ENCODE assay signal across 1 cellular context in the genomic region with DNA sequence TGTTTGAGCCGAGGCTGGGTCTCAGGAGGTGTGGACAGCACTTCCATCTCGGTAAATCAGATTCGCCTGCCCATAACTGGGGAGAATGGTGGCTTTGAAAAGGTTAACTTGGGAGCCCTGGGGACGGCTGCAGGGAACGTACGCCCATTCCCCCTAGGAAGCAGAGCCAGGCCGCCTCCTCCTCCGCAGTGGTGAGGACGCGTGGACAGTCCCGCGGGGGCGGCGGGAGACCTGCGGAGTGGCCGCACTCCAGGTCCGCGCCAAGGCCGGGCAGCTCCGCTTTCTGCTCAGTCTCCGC.
TF ChIP-seq lines count a peak whose summit lies in the region.

No MANE protein-coding gene starts in this region.

TF ChIP-seq in H1, 55 proteins besides CTCF, POLR2A, EP300 and RAD21 (continued from another document):
- TF ChIP-seq, protein P1, sequence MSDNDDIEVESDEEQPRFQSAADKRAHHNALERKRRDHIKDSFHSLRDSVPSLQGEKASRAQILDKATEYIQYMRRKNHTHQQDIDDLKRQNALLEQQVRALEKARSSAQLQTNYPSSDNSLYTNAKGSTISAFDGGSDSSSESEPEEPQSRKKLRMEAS (IDR thresholded peaks at IDR 0.05) = no peak
- no peak for TF ChIP-seq JUND (IDR thresholded peaks at IDR 0.05; ENCODE audit: low read length)
- no peak for TF ChIP-seq CEBPB (IDR thresholded peaks at IDR 0.05; ENCODE audit: low read depth, low read length)
- no peak for TF ChIP-seq RFX5 (IDR thresholded peaks at IDR 0.05; ENCODE audit: borderline replicate concordance, low read depth, low read length)
- no peak for TF ChIP-seq SP1 (IDR thresholded peaks at IDR 0.05; ENCODE audit: low read depth, low read length)
- peak; percentile 59; the same call in 1 of the 2 replicates for TF ChIP-seq EGR1 (IDR thresholded peaks at IDR 0.05; ENCODE audit: borderline replicate concordance, low read depth, low read length)
- no peak for TF ChIP-seq KDM5A (IDR thresholded peaks at IDR 0.05; ENCODE audit: low read length)
